ENCODE assay signal across 13 cellular contexts in the genomic region with DNA sequence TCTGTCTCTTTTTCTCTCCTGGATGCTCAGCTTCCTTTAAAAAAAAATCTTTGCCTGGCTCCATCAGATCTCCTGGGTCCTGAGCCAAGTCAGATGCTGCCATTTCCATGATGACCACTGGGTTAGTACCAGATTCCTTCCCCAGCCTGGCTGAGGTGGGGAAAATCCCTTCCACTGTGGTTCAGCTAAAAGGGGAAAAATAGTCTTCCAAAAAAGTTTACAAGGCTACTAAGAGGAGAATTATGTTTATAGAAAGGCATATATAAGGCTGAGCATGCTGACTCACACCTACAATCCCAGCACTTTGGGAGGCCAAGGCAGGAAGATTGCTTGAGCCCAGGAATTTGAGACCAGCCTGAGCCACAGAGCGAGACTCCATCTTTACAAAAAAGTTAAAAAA. TPM values are rescaled to one million over a fixed set of nuclear protein-coding genes. Genes with fewer than 3 reads are reported as not detected.
DNase-seq lines count a peak whose midpoint lies in the region; TF ChIP-seq lines count a peak whose summit lies in the region.
"Had no signal": no experiment of that assay in that cellular context is flagged by ENCODE, and none has a peak within 500 bp of the region (broad histone marks: within the 10 kb centered on the region; RNA-seq: fewer than 3 reads in every experiment).

No MANE protein-coding gene starts in this region.

- TF ChIP-seq CTCF in MCF 10A (IDR thresholded peaks at IDR 0.05; ENCODE audit: unreplicated experiment) (no peak), breast epithelium (IDR thresholded peaks at IDR 0.05) (no peak), RWPE1 (conservative IDR thresholded peaks at IDR 0.05; ENCODE audit: low read depth) (no peak), transverse colon (IDR thresholded peaks at IDR 0.05) (no peak)

- H3K4me3 ChIP-seq in breast epithelium = no peak overlapping the region
- H3K4me3 ChIP-seq in transverse colon = no peak overlapping the region

- H3K4me1 ChIP-seq in breast epithelium (no peaks in the 10 kb centered on the region), transverse colon (no peaks in the 10 kb centered on the region)

- no TSS peak for BruUV-seq in MCF 10A (replicated peaks; lab: Mats Ljungman, UMichigan)

- H3K9me3 ChIP-seq in breast epithelium (no peaks in the 10 kb centered on the region), transverse colon (no peaks in the 10 kb centered on the region)

- no peaks in the 10 kb centered on the region for H3K36me3 ChIP-seq in breast epithelium
- H3K36me3 ChIP-seq in transverse colon = no peaks in the 10 kb centered on the region

- no peaks in the 10 kb centered on the region for H3K36me3 Mint-ChIP-seq in MCF 10A (ENCODE audit: insufficient read depth, unreplicated experiment)

- POLR2A ChIA-PET in MCF 10A (lab: Yijun Ruan, JAX) = no interaction called here
- POLR2A ChIA-PET in RWPE1 (lab: Yijun Ruan, JAX; ENCODE audit: low non-redundant PET) = no interaction called here

- 95% methylated on average over 1 of the region's 1 CpG; no CpG with 5 or more reads in 1 of the 2 donors for WGBS in transverse colon (ENCODE audit: low coverage in 1 of 2), 2 donors

- H3K9me3 Mint-ChIP-seq in MCF 10A (ENCODE audit: unreplicated experiment) = no peaks in the 10 kb centered on the region
- H3K9me3 Mint-ChIP-seq: CD4-positive, alpha-beta T cell had no signal

- no peak overlapping the region for H3K27ac ChIP-seq in breast epithelium
- H3K27ac ChIP-seq in RWPE1 = no peak overlapping the region
- H3K27ac ChIP-seq in transverse colon = no peak overlapping the region

- no peak for TF ChIP-seq EP300 in transverse colon (IDR thresholded peaks at IDR 0.05; ENCODE audit: low read depth)

- H3K4me3 Mint-ChIP-seq in MCF 10A (ENCODE audit: unreplicated experiment) = no peak overlapping the region
- H3K4me3 Mint-ChIP-seq: CD4-positive, alpha-beta T cell had no signal

- no peaks in the 10 kb centered on the region for H3K4me1 Mint-ChIP-seq in MCF 10A (ENCODE audit: insufficient read depth, unreplicated experiment)

- H3K27me3 ChIP-seq in breast epithelium (no peaks in the 10 kb centered on the region), transverse colon (no peaks in the 10 kb centered on the region)

- DNase-seq in MCF 10A (ENCODE audit: unreplicated experiment) (peak; percentile 15), breast epithelium (ENCODE audit: low spot score in 2 of 2) (no peak), NCI-H226 (peak; percentile 22), fibroblast of peridontal ligament (ENCODE audit: extremely low read depth) (peak; percentile 28), NCI-H510A treated with DMSO at 0.1 percent for 48 hours (lab: John Stamatoyannopoulos, UW) (no peak), RWPE1 (ENCODE audit: low spot score) (no peak), DMS79 treated with DMSO at 0.1 percent for 48 hours (lab: John Stamatoyannopoulos, UW) (no peak), transverse colon (no peak)
- DNase-seq: AML-193; Calu3; CD4-positive, alpha-beta T cell; DND-41; H7 had no signal

- CTCF ChIA-PET in MCF 10A (lab: Yijun Ruan, JAX) (interaction anchor here (0.5 to 3.2 kb wide), 4 partner anchors 9 to 1501 kb away, joined by 3 to 10 read pairs (median 4); no protein-coding TSS in a partner anchor), RWPE1 (lab: Yijun Ruan, JAX) (interaction anchor here (0.5 kb wide), 2 partner anchors 402 to 416 kb away, joined by 3 read pairs; no protein-coding TSS in a partner anchor)

- in situ Hi-C loops in transverse colon (cut with MboI; ENCODE audit: low pct_ligation_motif_present in 1 of 4, low pct_unique_long_range_greater_than_20kb in 1 of 4, low sequenced_read_pairs in 3 of 4) = loop anchor here in 1 of 4 donors (25.0 kb wide), 1 partner anchor 158 kb away; no protein-coding TSS in a partner anchor

- intact Hi-C loops in MCF 10A (cut with micrococcal nuclease) = no loop called here
- intact Hi-C loops in breast epithelium (cut with DNase I; ENCODE audit: low total_unique reads) = no loop called here
- intact Hi-C loops in transverse colon (cut with DNase I; ENCODE audit: low total_unique reads) = no loop called here

- TF ChIP-seq POLR2A in breast epithelium (IDR thresholded peaks at IDR 0.05) (no peak), transverse colon (IDR thresholded peaks at IDR 0.05) (no peak)

- peaks cover 12% of the 10 kb centered on the region for H3K27me3 Mint-ChIP-seq in MCF 10A (ENCODE audit: insufficient read depth, unreplicated experiment)
- H3K27me3 Mint-ChIP-seq: CD4-positive, alpha-beta T cell had no signal

- H3K27ac Mint-ChIP-seq in MCF 10A (ENCODE audit: low read depth, unreplicated experiment) = no peak overlapping the region
- H3K27ac Mint-ChIP-seq: CD4-positive, alpha-beta T cell had no signal

RNA-seq across cellular contexts. Expression of gene GAS2L3, which starts 28.4 kb away (rescaled TPM):
- total RNA-seq in MCF 10A (2022) (29.9 and 32.6 TPM in 2 replicates), breast epithelium (1 to 10 TPM; 2.3 to 7.0 (median 5.9) TPM), transverse colon (10 to 100 TPM in 2 of 4 donors, 1 to 10 TPM in 1, under 1 TPM in 1; 0.80 to 15.7 (median 7.6) TPM)

Comparison
In these comparisons a context has a peak if more than half of its experiments do, and no peak if none do; other contexts are left out.
1. DNase-seq: peak in MCF 10A (single experiment), NCI-H226 (single experiment) and fibroblast of peridontal ligament (single experiment); none in breast epithelium (0 of 2), NCI-H510A treated with DMSO at 0.1 percent for 48 hours (single experiment), RWPE1 (single experiment), DMS79 treated with DMSO at 0.1 percent for 48 hours (single experiment) and transverse colon (single experiment).